ENCODE assay signal across 12 cellular contexts in genomic region chr6:132122871-132123270, GRCh38.
DNase-seq lines count a peak whose midpoint lies in the region; ATAC-seq and TF ChIP-seq lines count a peak whose summit lies in the region.
"Had no signal": no experiment of that assay in that cellular context is flagged by ENCODE, and none has a peak within 500 bp of the region (broad histone marks: within the 10 kb centered on the region; RNA-seq: fewer than 3 reads in every experiment).

No MANE protein-coding gene starts in this region.

- peak overlapping the region; percentile 39 for H2AFZ ChIP-seq in mammary epithelial cell (ENCODE audit: low read depth, low read length)

- ATAC-seq in HG02610 (IDR thresholded peaks at IDR 0.05; ENCODE audit: unreplicated experiment) = no peak

- TF ChIP-seq CTCF in mammary epithelial cell (conservative IDR thresholded peaks at IDR 0.05 in 1 of 2, IDR thresholded peaks at IDR 0.05 in 1 of 2; ENCODE audit: extremely low read depth in 1 of 2, insufficient read depth in 1 of 2, low read depth in 1 of 2, low read length in 2 of 2) (no peak), MCF 10A (IDR thresholded peaks at IDR 0.05; ENCODE audit: unreplicated experiment) (no peak), astrocyte of the cerebellum (IDR thresholded peaks at IDR 0.05; ENCODE audit: low read depth, low read length, missing control alignments) (no peak)

- no peaks in the 10 kb centered on the region for H3K36me3 Mint-ChIP-seq in MCF 10A (ENCODE audit: insufficient read depth, unreplicated experiment)
- H3K36me3 Mint-ChIP-seq: mesothelial cell of epicardium had no signal

- in situ Hi-C loops in mammary epithelial cell (cut with MboI; ENCODE audit: low sequenced_read_pairs in 2 of 2) (no loop called here), astrocyte of the cerebellum (cut with HindIII; ENCODE audit: low sequenced_read_pairs) (no loop called here)

- H3K36me3 ChIP-seq in mammary epithelial cell (ENCODE audit: insufficient read depth, low read length) = no peaks in the 10 kb centered on the region

- BruUV-seq in mammary epithelial cell (replicated peaks; lab: Mats Ljungman, UMichigan) (no TSS peak), MCF 10A (replicated peaks; lab: Mats Ljungman, UMichigan) (no TSS peak)

- no peak for DNase-seq in mammary epithelial cell
- no peak for DNase-seq in MCF 10A (ENCODE audit: unreplicated experiment)
- DNase-seq in astrocyte of the cerebellum (ENCODE audit: low read depth) = peak; percentile 100
- DNase-seq in inferior parietal cortex (ENCODE audit: extremely low spot score) = peak; percentile 79
- peak; percentile 92 for DNase-seq in superior temporal gyrus (ENCODE audit: extremely low spot score)
- no peak for DNase-seq in NCI-H2029 (lab: John Stamatoyannopoulos, UW)
- DNase-seq in NCI-H1930 (lab: John Stamatoyannopoulos, UW) = no peak
- DNase-seq: activated B cell treated with CpG ODN at 0.5 μM for 24 hours; stimulated activated CD4-positive, alpha-beta T cell treated with anti-CD3 and anti-CD28 coated beads, Interleukin-12 subunit alpha, Interleukin-12 subunit beta, amount 100 ng/mL, for 4 hours had no signal

- no peaks in the 10 kb centered on the region for H3K4me1 Mint-ChIP-seq in MCF 10A (ENCODE audit: insufficient read depth, unreplicated experiment)
- H3K4me1 Mint-ChIP-seq: activated B cell treated with CpG ODN at 0.5 μM for 24 hours, IgD-negative memory B cell, mesothelial cell of epicardium had no signal

- H3K4me3 Mint-ChIP-seq in MCF 10A (ENCODE audit: unreplicated experiment) = no peak overlapping the region
- H3K4me3 Mint-ChIP-seq: activated B cell treated with CpG ODN at 0.5 μM for 24 hours, IgD-negative memory B cell, mesothelial cell of epicardium had no signal

- 29% methylated on average over 4 of the region's 4 CpGs for WGBS in mammary epithelial cell (ENCODE audit: low coverage, missing lambda C conversion rate)

- peaks cover 10% of the 10 kb centered on the region for H3K4me1 ChIP-seq in mammary epithelial cell (ENCODE audit: insufficient read depth, low read length)

- intact Hi-C loops in mammary epithelial cell (cut with micrococcal nuclease) = no loop called here
- intact Hi-C loops in MCF 10A (cut with micrococcal nuclease) = no loop called here

- CTCF ChIA-PET in mammary epithelial cell (lab: Charles Lee; ENCODE audit: low non-redundant PET) = no interaction called here
- CTCF ChIA-PET in MCF 10A (lab: Yijun Ruan, JAX) = interaction anchor here (1.5 kb wide), 1 partner anchor 11 kb away, joined by 5 read pairs; no protein-coding TSS in a partner anchor

- H3K79me2 ChIP-seq in mammary epithelial cell (ENCODE audit: insufficient read depth, low read length) = no peaks in the 10 kb centered on the region

- no peak overlapping the region for H3K27ac Mint-ChIP-seq in MCF 10A (ENCODE audit: low read depth, unreplicated experiment)
- H3K27ac Mint-ChIP-seq: activated B cell treated with CpG ODN at 0.5 μM for 24 hours, mesothelial cell of epicardium had no signal

- H4K20me1 ChIP-seq in mammary epithelial cell (ENCODE audit: insufficient read depth, low read length) = no peaks in the 10 kb centered on the region

- H3K27me3 Mint-ChIP-seq in MCF 10A (ENCODE audit: insufficient read depth, unreplicated experiment) = no peaks in the 10 kb centered on the region
- H3K27me3 Mint-ChIP-seq: activated B cell treated with CpG ODN at 0.5 μM for 24 hours, IgD-negative memory B cell had no signal

- H3K4me2 ChIP-seq in mammary epithelial cell (ENCODE audit: insufficient read depth, low read depth, low read length) = no peak overlapping the region

- dilution Hi-C loops in mammary epithelial cell (cut with HindIII; ENCODE audit: low sequenced_read_pairs) = no loop called here

- H3K4me3 ChIP-seq in mammary epithelial cell (replicated peaks in 1 of 3; ENCODE audit: insufficient read depth in 1 of 3, low read depth in 2 of 3, low read length in 3 of 3) (no peak overlapping the region), astrocyte of the cerebellum (ENCODE audit: low read depth, low read length) (no peak overlapping the region)

- peaks cover 9% of the 10 kb centered on the region for H3K9me3 Mint-ChIP-seq in MCF 10A (ENCODE audit: unreplicated experiment)
- H3K9me3 Mint-ChIP-seq: activated B cell treated with CpG ODN at 0.5 μM for 24 hours had no signal

- no peak overlapping the region for H3K27ac ChIP-seq in mammary epithelial cell (ENCODE audit: insufficient read depth, low read depth, low read length)

- no peaks in the 10 kb centered on the region for H3K9me3 ChIP-seq in mammary epithelial cell (replicated peaks; ENCODE audit: insufficient read depth, low read length)

- no peaks in the 10 kb centered on the region for H3K27me3 ChIP-seq in mammary epithelial cell (ENCODE audit: insufficient read depth, low read length)

- POLR2A ChIA-PET in MCF 10A (lab: Yijun Ruan, JAX) = interaction anchor here (0.5 kb wide), 1 partner anchor 693 kb away, joined by 3 read pairs; no protein-coding TSS in a partner anchor

- H3K9ac ChIP-seq in mammary epithelial cell (ENCODE audit: insufficient read depth, low read length) = no peak overlapping the region

Comparison
In these comparisons a context has a peak if more than half of its experiments do, and no peak if none do; other contexts are left out.
1. DNase-seq: peak in astrocyte of the cerebellum (single experiment), inferior parietal cortex (single experiment) and superior temporal gyrus (single experiment); none in mammary epithelial cell (single experiment), MCF 10A (single experiment), NCI-H2029 (single experiment) and NCI-H1930 (0 of 2).